ENCODE assay signal across 23 cellular contexts in the genomic region with DNA sequence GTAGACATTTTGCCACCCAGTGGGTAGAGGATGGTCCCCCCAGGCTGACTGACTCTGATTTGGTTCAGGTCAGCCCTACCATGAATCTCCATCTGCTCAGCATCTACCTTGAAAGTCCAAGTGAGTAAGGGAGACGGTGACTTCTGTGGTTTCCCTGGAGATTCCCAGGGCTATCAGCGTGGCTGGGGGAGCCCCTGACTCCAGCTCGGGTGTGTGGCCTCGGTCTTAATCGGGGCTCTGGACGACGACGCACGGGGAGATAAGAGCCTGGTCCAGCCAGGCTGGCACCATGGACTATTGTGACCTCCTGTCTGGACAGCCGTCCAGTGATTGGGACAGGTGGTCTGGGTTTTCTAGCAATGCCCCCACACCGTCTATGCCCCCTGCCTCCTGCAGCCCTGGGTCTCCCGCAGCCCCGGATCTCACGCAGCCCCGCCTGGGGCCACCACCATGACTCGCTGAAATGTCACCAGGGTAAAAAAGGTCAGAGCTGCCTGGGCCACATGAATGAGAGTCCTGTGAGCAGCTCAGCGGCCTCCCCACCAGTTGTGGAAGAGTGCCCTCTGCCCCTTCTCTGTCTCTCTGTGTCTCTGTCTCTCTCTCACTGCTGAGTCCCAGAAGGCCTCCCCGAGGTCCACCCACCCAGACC.
A peak's percentile ranks its signal among the peaks of the same experiment; 100 is the strongest.
DNase-seq lines count a peak whose midpoint lies in the region; ATAC-seq and TF ChIP-seq lines count a peak whose summit lies in the region.
"Had no signal": no experiment of that assay in that cellular context is flagged by ENCODE, and none has a peak within 500 bp of the region (broad histone marks: within the 10 kb centered on the region; RNA-seq: fewer than 3 reads in every experiment).

No MANE protein-coding gene starts in this region.

- peaks cover 42% of the 10 kb centered on the region for H3K4me1 Mint-ChIP-seq in nephron progenitor cell

- H3K27me3 Mint-ChIP-seq in nephron progenitor cell (ENCODE audit: low read depth, poor library complexity), result peaks cover 7% of the 10 kb centered on the region

- no peaks in the 10 kb centered on the region for H3K36me3 Mint-ChIP-seq in nephron progenitor cell (ENCODE audit: low read depth)
- H3K36me3 Mint-ChIP-seq: natural killer cell treated with Interleukin-12 subunit alpha and Interleukin-12 subunit beta and Interleukin-15 and Interleukin-18, amount 100 ng/mL, for 72 hours had no signal

- H3K27ac Mint-ChIP-seq in nephron progenitor cell, result peak overlapping the region; percentile 71
- H3K27ac Mint-ChIP-seq: effector memory CD8-positive, alpha-beta T cell; GM23338 had no signal

- H3K9me3 Mint-ChIP-seq in nephron progenitor cell, result no peaks in the 10 kb centered on the region
- H3K9me3 Mint-ChIP-seq: effector memory CD8-positive, alpha-beta T cell; GM23338; natural killer cell treated with Interleukin-12 subunit alpha and Interleukin-12 subunit beta and Interleukin-15 and Interleukin-18, amount 100 ng/mL, for 72 hours had no signal

- no peak overlapping the region for H3K4me3 Mint-ChIP-seq in nephron progenitor cell
- H3K4me3 Mint-ChIP-seq: natural killer cell treated with Interleukin-12 subunit alpha and Interleukin-12 subunit beta and Interleukin-15 and Interleukin-18, amount 100 ng/mL, for 72 hours had no signal

- ATAC-seq in activated CD4-positive, CD25-positive, alpha-beta regulatory T cell treated with anti-CD3 and anti-CD28 coated beads, Interleukin-2, amount 50 U/mL, for 24 hours, result peak; percentile 55 to 57
- ATAC-seq: A549, gastroesophageal sphincter, sciatic nerve had no signal

- no peak for TF ChIP-seq CTCF in nephron progenitor cell (IDR thresholded peaks at IDR 0.05)

- no peak for DNase-seq in activated CD4-positive, CD25-positive, alpha-beta regulatory T cell (lab: John Stamatoyannopoulos, UW)
- DNase-seq in stimulated activated CD4-positive, alpha-beta T cell treated with anti-CD3 and anti-CD28 coated beads, Interleukin-15, amount 100 ng/mL, for 24 hours, result peak; percentile 38
- DNase-seq in stimulated activated CD4-positive, alpha-beta T cell treated with anti-CD3 and anti-CD28 coated beads, Interleukin-12 subunit alpha, Interleukin-12 subunit beta, amount 100 ng/mL, for 4 hours, result no peak
- no peak for DNase-seq in nephron progenitor cell
- DNase-seq in epidermal melanocyte (ENCODE audit: insufficient read length, low spot score), result no peak
- no peak for DNase-seq in NCI-H774 (lab: John Stamatoyannopoulos, UW)
- DNase-seq in GM03348 (ENCODE audit: low spot score), result no peak
- DNase-seq: adrenal gland; BE2C; brain microvascular endothelial cell; effector memory CD8-positive, alpha-beta T cell; esophagus squamous epithelium; Karpas-422; NCI-H187; NCI-H2227 treated with DMSO at 0.1 percent for 48 hours; stimulated activated naive CD4-positive, alpha-beta T cell; tibial artery had no signal
